ENCODE assay signal across 24 cellular contexts in the genomic region with DNA sequence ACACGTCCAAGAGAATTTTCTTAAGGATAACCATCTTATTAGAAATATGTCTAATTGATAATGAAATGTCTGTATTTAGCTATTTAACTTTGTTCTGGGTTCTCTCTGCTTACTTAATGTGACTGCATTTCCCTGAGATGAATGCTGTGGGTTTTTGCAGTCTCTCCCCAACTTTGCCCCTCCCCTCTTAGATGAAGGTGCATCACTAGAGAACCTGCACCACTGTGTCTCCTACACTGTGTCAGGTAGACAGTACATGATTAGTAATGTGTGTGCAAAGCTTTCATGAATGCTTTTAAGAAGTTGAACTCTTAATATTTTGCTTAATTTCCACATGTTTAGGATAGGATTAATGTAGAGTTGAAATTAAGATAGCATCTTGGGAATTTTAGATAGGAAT.
"Had no signal": no experiment of that assay in that cellular context is flagged by ENCODE, and none has a peak within 500 bp of the region (broad histone marks: within the 10 kb centered on the region; RNA-seq: fewer than 3 reads in every experiment).

No MANE protein-coding gene starts in this region.

- H3K4me1 ChIP-seq: prostate gland, uterus had no signal

- H3K27ac Mint-ChIP-seq: activated naive CD4-positive, alpha-beta T cell treated with anti-CD3 and anti-CD28 coated beads, Interleukin-2, amount 50 U/mL, for 72 hours; activated T-cell treated with anti-CD3 and anti-CD28 coated beads, Interleukin-2, amount 50 U/mL, for 72 hours; mesothelial cell of epicardium; type B pancreatic cell had no signal

- H3K4me3 Mint-ChIP-seq: activated T-cell treated with anti-CD3 and anti-CD28 coated beads, Interleukin-2, amount 50 U/mL, for 72 hours; effector memory CD8-positive, alpha-beta T cell; mesothelial cell of epicardium; naive B cell; neural crest cell; type B pancreatic cell had no signal

- H3K36me3 ChIP-seq: pancreas, prostate gland, uterus had no signal

- H3K27ac ChIP-seq: coronary artery, foreskin keratinocyte, pancreas, prostate gland, uterus, VCaP had no signal

- H3K9me3 Mint-ChIP-seq: effector memory CD8-positive, alpha-beta T cell; naive B cell; neural crest cell; type B pancreatic cell had no signal

- H3K27me3 ChIP-seq: foreskin keratinocyte, pancreas, spleen, uterus had no signal

- DNase-seq: activated CD4-positive, alpha-beta T cell treated with anti-CD3 and anti-CD28 coated beads for 4 hours; activated CD4-positive, alpha-beta T cell treated with anti-CD3 and anti-CD28 coated beads, Interleukin-2, amount 50 U/mL, for 4 hours; activated naive CD4-positive, alpha-beta T cell; activated T-cell treated with anti-CD3 and anti-CD28 coated beads for 4 hours; activated T-cell treated with anti-CD3 and anti-CD28 coated beads, Interleukin-2, amount 50 U/mL, for 72 hours; effector memory CD8-positive, alpha-beta T cell; foreskin keratinocyte; islet precursor cell; left cardiac atrium; mammary epithelial cell; naive B cell; pancreas; spleen; stimulated activated naive CD4-positive, alpha-beta T cell treated with Interleukin-2 at 50 U/mL for 16 hours; T-helper 1 cell; uterus had no signal

- H3K4me3 ChIP-seq: coronary artery, pancreas, prostate gland, spleen, uterus had no signal

- H3K27me3 Mint-ChIP-seq: effector memory CD8-positive, alpha-beta T cell; naive B cell; type B pancreatic cell had no signal

- H3K9me3 ChIP-seq: pancreas, prostate gland, spleen, uterus had no signal

- ATAC-seq: activated naive CD4-positive, alpha-beta T cell treated with anti-CD3 and anti-CD28 coated beads, Interleukin-2, amount 50 U/mL, for 72 hours; activated T-cell treated with anti-CD3 and anti-CD28 coated beads, Interleukin-2, amount 50 U/mL, for 72 hours; effector memory CD8-positive, alpha-beta T cell; esophagus mucosa; foreskin keratinocyte had no signal
